15 cellular contexts compared by ENCODE assay signal in genomic region chr17:16294560-16294959, GRCh38. TPM values are rescaled to one million over a fixed set of nuclear protein-coding genes. Genes with fewer than 3 reads are reported as not detected.
DNase-seq lines count a peak whose midpoint lies in the region; ATAC-seq and TF ChIP-seq lines count a peak whose summit lies in the region.
"Had no signal": no experiment of that assay in that cellular context is flagged by ENCODE, and none has a peak within 500 bp of the region (broad histone marks: within the 10 kb centered on the region; RNA-seq: fewer than 3 reads in every experiment).

No MANE protein-coding gene starts in this region.

- H3K4me1 Mint-ChIP-seq in Caco-2 (ENCODE audit: low read depth, unreplicated experiment), result peaks cover 18% of the 10 kb centered on the region

- no peaks in the 10 kb centered on the region for H3K27me3 ChIP-seq in Caco-2 (replicated peaks; ENCODE audit: control insufficient read depth, insufficient read depth, low read length)
- H3K27me3 ChIP-seq in Panc1 (ENCODE audit: control insufficient read depth, insufficient read depth, low read length), result no peaks in the 10 kb centered on the region
- no peaks in the 10 kb centered on the region for H3K27me3 ChIP-seq in hepatocyte
- H3K27me3 ChIP-seq in trophoblast cell (ENCODE audit: insufficient read depth, low read length), result no peaks in the 10 kb centered on the region

- H3K9me2 ChIP-seq in hepatocyte (replicated peaks; ENCODE audit: insufficient read depth), result no peaks in the 10 kb centered on the region

- no peak overlapping the region for H3K9ac ChIP-seq in trophoblast cell (ENCODE audit: low read length)

- H4K20me1 ChIP-seq in hepatocyte (ENCODE audit: insufficient read depth, poor library complexity, severe bottlenecking), result no peaks in the 10 kb centered on the region

- H3K4ac ChIP-seq in trophoblast cell (ENCODE audit: low read depth, low read length), result no peak overlapping the region

- H3K79me2 ChIP-seq in hepatocyte (no peaks in the 10 kb centered on the region), trophoblast cell (ENCODE audit: control insufficient read depth, insufficient read depth, low read length, poor library complexity) (no peaks in the 10 kb centered on the region)

- no peak overlapping the region for H3K27ac ChIP-seq in Panc1 (ENCODE audit: low read length)
- peak overlapping the region; percentile 80 for H3K27ac ChIP-seq in hepatocyte
- no peak overlapping the region for H3K27ac ChIP-seq in trophoblast cell (ENCODE audit: low read depth, low read length)

- H2BK120ac ChIP-seq in trophoblast cell (ENCODE audit: insufficient read depth, low read length, poor library complexity), result no peak overlapping the region

- H3K4me1 ChIP-seq in Caco-2 (peaks cover 57% of the 10 kb centered on the region), Panc1 (ENCODE audit: control insufficient read depth, insufficient read depth, low read length) (peaks cover 14% of the 10 kb centered on the region), hepatocyte (ENCODE audit: insufficient read depth) (peaks cover 10% of the 10 kb centered on the region), trophoblast cell (ENCODE audit: control insufficient read depth in 1 of 2, insufficient read depth in 2 of 2, low read length in 2 of 2) (no peaks in the 10 kb centered on the region)

- intact Hi-C loops in Caco-2 (cut with micrococcal nuclease; ENCODE audit: unreplicated experiment) (no loop called here), Panc1 (cut with micrococcal nuclease; ENCODE audit: unreplicated experiment) (loop anchor here (10.0 kb wide), 1 partner anchor 80 kb away; the partner anchor contains the start of genes NCOR1 and PIGL)

- H3K23ac ChIP-seq in trophoblast cell (ENCODE audit: low read length), result no peak overlapping the region

- no peak overlapping the region for H2BK5ac ChIP-seq in trophoblast cell (ENCODE audit: low read depth, low read length, poor library complexity)

- H2BK12ac ChIP-seq in trophoblast cell (ENCODE audit: low read length), result no peak overlapping the region

- no peak for DNase-seq in Caco-2
- DNase-seq in Panc1 (ENCODE audit: low read depth, low spot score), result no peak
- no peak for DNase-seq in hepatocyte (ENCODE audit: low spot score)
- DNase-seq in trophoblast cell, result no peak
- DNase-seq in germinal center (ENCODE audit: low spot score), result no peak
- DNase-seq: ACHN, DMS53, KG1, NCI-H1436, NCI-H2029 treated with DMSO at 0.1 percent for 48 hours, NCI-H2171 treated with DMSO at 0.1 percent for 48 hours, NCI-H510A treated with DMSO at 0.1 percent for 48 hours, SHP77 treated with DMSO at 0.1 percent for 48 hours had no signal

- H3K18ac ChIP-seq in trophoblast cell (ENCODE audit: low read length), result no peak overlapping the region

- H2AFZ ChIP-seq in hepatocyte, result no peak overlapping the region
- H2AFZ ChIP-seq in trophoblast cell (ENCODE audit: insufficient read depth, low read length, poor library complexity), result no peak overlapping the region

- H3K9me3 Mint-ChIP-seq in Caco-2 (ENCODE audit: unreplicated experiment), result no peaks in the 10 kb centered on the region

- CTCF ChIA-PET in Caco-2 (lab: Charles Lee), result no interaction called here
- CTCF ChIA-PET in Panc1 (lab: Charles Lee), result no interaction called here

- no peaks in the 10 kb centered on the region for H3K79me1 ChIP-seq in trophoblast cell (ENCODE audit: low read length)

- H3K4me3 ChIP-seq in Caco-2 (ENCODE audit: low read depth, low read length) (no peak overlapping the region), Panc1 (ENCODE audit: low read depth in 2 of 2, low read length in 2 of 2) (no peak overlapping the region), hepatocyte (no peak overlapping the region), trophoblast cell (ENCODE audit: low read depth, low read length) (peak overlapping the region; percentile 45)

- POLR2A ChIA-PET in Caco-2 (lab: Charles Lee) (no interaction called here), Panc1 (lab: Charles Lee) (no interaction called here)

- BruUV-seq in Caco-2 (replicated peaks; lab: Mats Ljungman, UMichigan) (no TSS peak), Panc1 (replicated peaks; lab: Mats Ljungman, UMichigan) (no TSS peak)

- H3K36me3 ChIP-seq in Caco-2 (ENCODE audit: control insufficient read depth, insufficient read depth, low read length) (no peaks in the 10 kb centered on the region), Panc1 (ENCODE audit: control insufficient read depth, insufficient read depth, low read length) (no peaks in the 10 kb centered on the region), hepatocyte (replicated peaks; ENCODE audit: insufficient read depth, low read depth) (no peaks in the 10 kb centered on the region), trophoblast cell (ENCODE audit: control insufficient read depth in 1 of 2, insufficient read depth in 2 of 2, low read length in 2 of 2) (no peaks in the 10 kb centered on the region)

- H3K9me3 ChIP-seq in Caco-2, result no peaks in the 10 kb centered on the region
- H3K9me3 ChIP-seq in Panc1 (ENCODE audit: control insufficient read depth, insufficient read depth, low read depth, low read length), result no peaks in the 10 kb centered on the region
- H3K9me3 ChIP-seq in hepatocyte (ENCODE audit: low read depth), result no peaks in the 10 kb centered on the region
- no peaks in the 10 kb centered on the region for H3K9me3 ChIP-seq in trophoblast cell (ENCODE audit: insufficient read depth, low read depth, low read length)

- WGBS in hepatocyte (ENCODE audit: low lambda C conversion rate, missing lambda C conversion rate), result 100% methylated on average over 2 of the region's 2 CpGs
- no CpG with 5 or more reads among the region's 2 CpGs for WGBS in trophoblast cell (ENCODE audit: extremely low coverage, insufficient coverage, insufficient read length)

- H3K27me3 Mint-ChIP-seq in Caco-2 (ENCODE audit: insufficient read depth, unreplicated experiment), result no peaks in the 10 kb centered on the region

- no peak overlapping the region for H3K14ac ChIP-seq in trophoblast cell (ENCODE audit: low read length)

- no peak overlapping the region for H3K4me3 Mint-ChIP-seq in Caco-2 (ENCODE audit: unreplicated experiment)

- in situ Hi-C loops in Panc1 (cut with HindIII; ENCODE audit: low pct_unique_long_range_greater_than_20kb, low sequenced_read_pairs), result no loop called here

- TF ChIP-seq CTCF in Caco-2 (IDR thresholded peaks at IDR 0.05; ENCODE audit: insufficient read depth in 1 of 2, low read depth in 1 of 2, low read length in 1 of 2, severe bottlenecking in 1 of 2, unreplicated experiment in 1 of 2), result no peak
- no peak for TF ChIP-seq CTCF in Panc1 (IDR thresholded peaks at IDR 0.05)
- TF ChIP-seq CTCF in hepatocyte (IDR thresholded peaks at IDR 0.05; ENCODE audit: poor library complexity), result no peak

- H4K91ac ChIP-seq in trophoblast cell (ENCODE audit: low read depth, low read length), result no peak overlapping the region

- no peaks in the 10 kb centered on the region for H3K36me3 Mint-ChIP-seq in Caco-2 (ENCODE audit: insufficient read depth, unreplicated experiment)

- H3K4me2 ChIP-seq in hepatocyte (no peak overlapping the region), trophoblast cell (ENCODE audit: low read length) (no peak overlapping the region)

- H4K12ac ChIP-seq in trophoblast cell (ENCODE audit: low read depth, low read length), result no peak overlapping the region

- 0 out of 2 replicates have a peak, but pooled peaks have one; percentile 14 for ATAC-seq in Panc1
- ATAC-seq in GM19455 (IDR thresholded peaks at IDR 0.05; ENCODE audit: unreplicated experiment), result no peak
- no peak for ATAC-seq in GM19328 (IDR thresholded peaks at IDR 0.05; ENCODE audit: unreplicated experiment)

- no peak overlapping the region for H2AK5ac ChIP-seq in trophoblast cell (ENCODE audit: low read length)

- H4K8ac ChIP-seq in trophoblast cell (ENCODE audit: low read depth, low read length), result no peak overlapping the region

- peak overlapping the region; percentile 80 for H3K27ac Mint-ChIP-seq in Caco-2 (ENCODE audit: unreplicated experiment)

RNA-seq across cellular contexts. Expression of gene CENPV, which starts 58.7 kb away (rescaled TPM):
- total RNA-seq in Caco-2 (2022), result 92.8 and 103 TPM in 2 replicates
- 64.6 TPM for total RNA-seq in Panc1 (2021; ENCODE audit: unreplicated experiment)
- polyA plus RNA-seq in Panc1 (2012; ENCODE audit: insufficient read length), result 43.9 TPM
- total RNA-seq in hepatocyte, result 40.4 and 46.2 TPM in 2 replicates
- polyA plus RNA-seq in hepatocyte, result 51.0 and 52.4 TPM in 2 replicates
- 14.4 and 14.8 TPM in 2 replicates for polyA plus RNA-seq in trophoblast cell (2013)
